ENCODE assay signal across 16 cellular contexts in genomic region chr7:111255576-111255975, GRCh38.
"Had no signal": no experiment of that assay in that cellular context is flagged by ENCODE, and none has a peak within 500 bp of the region (broad histone marks: within the 10 kb centered on the region; RNA-seq: fewer than 3 reads in every experiment).

No MANE protein-coding gene starts in this region.

- H3K4me3 ChIP-seq: ascending aorta, colonic mucosa, right atrium auricular region, transverse colon had no signal

- DNase-seq: activated CD4-positive, alpha-beta memory T cell treated with anti-CD3 and anti-CD28 coated beads, Interleukin-2, amount 10 ng/mL, durations not matched to agents 7 days and 5 days; activated CD4-positive, alpha-beta T cell treated with anti-CD3 and anti-CD28 coated beads for 1 hour; activated CD8-positive, alpha-beta memory T cell treated with anti-CD3 and anti-CD28 coated beads, Interleukin-2, amount 50 U/mL, for 4 hours; activated T-cell treated with anti-CD3 and anti-CD28 coated beads, Interleukin-2, amount 50 U/mL, for 72 hours; caudate nucleus; colonic mucosa; effector CD4-positive, alpha-beta T cell; hippocampal formation; left cardiac atrium; naive thymus-derived CD8-positive, alpha-beta T cell; posterior cingulate gyrus; small intestine; transverse colon had no signal

- H3K9me3 ChIP-seq: ascending aorta, colonic mucosa, neutrophil, right atrium auricular region, transverse colon had no signal

- H3K27ac ChIP-seq: ascending aorta, colonic mucosa, neutrophil, right atrium auricular region, transverse colon had no signal

- H3K36me3 ChIP-seq: ascending aorta, colonic mucosa, neutrophil, right atrium auricular region, transverse colon had no signal

- ATAC-seq: activated T-cell treated with anti-CD3 and anti-CD28 coated beads, Interleukin-2, amount 50 U/mL, for 72 hours; left cardiac atrium; naive thymus-derived CD8-positive, alpha-beta T cell had no signal

- H3K27me3 ChIP-seq: ascending aorta, colonic mucosa, neutrophil, right atrium auricular region, transverse colon had no signal

- H3K4me1 ChIP-seq: ascending aorta, colonic mucosa, right atrium auricular region, transverse colon had no signal
